Comparison of ENCODE assay signal across 8 cellular contexts in genomic region chr10:48658243-48658888, GRCh38. TPM values are rescaled to one million over a fixed set of nuclear protein-coding genes. Genes with fewer than 3 reads are reported as not detected.
A peak's percentile ranks its signal among the peaks of the same experiment; 100 is the strongest.
DNase-seq lines count a peak whose midpoint lies in the region; ATAC-seq and TF ChIP-seq lines count a peak whose summit lies in the region.

No MANE protein-coding gene starts in this region.

- H3K27me3 ChIP-seq in DND-41 (ENCODE audit: insufficient read depth, low read length, poor library complexity) (peaks cover 16% of the 10 kb centered on the region), SJSA1 (replicated peaks) (no peaks in the 10 kb centered on the region; the same call in 1 of the 2 replicates), heart left ventricle (no peaks in the 10 kb centered on the region)

- no peak overlapping the region for H3K4me2 ChIP-seq in DND-41 (ENCODE audit: insufficient read depth, low read length)

- no peak overlapping the region for H3K27ac Mint-ChIP-seq in activated naive CD8-positive, alpha-beta T cell treated with anti-CD3 and anti-CD28 coated beads, Interleukin-2, amount 50 U/mL, for 24 hours
- H3K27ac Mint-ChIP-seq in progenitor cell of endocrine pancreas = no peak overlapping the region

- no peak for TF ChIP-seq POLR2A in heart left ventricle (IDR thresholded peaks at IDR 0.05)

- intact Hi-C loops in heart left ventricle (cut with DNase I) = loop anchor here (2.0 to 10.0 kb wide), 14 partner anchors 51 to 859 kb away; partner anchors contain the start of genes ARHGAP22 (in 3 of the 10) and MAPK8 (in 1 of the 10)

- peak; percentile 67 for DNase-seq in DND-41
- peak; percentile 48 for DNase-seq in KG1 (lab: John Stamatoyannopoulos, UW)
- peak; percentile 47 to 66 for DNase-seq in SJSA1 (ENCODE audit: low read depth in 1 of 2, low spot score in 2 of 2)
- DNase-seq in activated naive CD8-positive, alpha-beta T cell treated with anti-CD3 and anti-CD28 coated beads, Interleukin-2, amount 50 U/mL, for 24 hours = peak; percentile 68
- DNase-seq in heart left ventricle = peak; percentile 63 to 84 (median 74)
- peak; percentile 68 for DNase-seq in progenitor cell of endocrine pancreas (ENCODE audit: low spot score, unreplicated experiment)

- H3K9me3 ChIP-seq in DND-41 (ENCODE audit: insufficient read depth, low read length, severe bottlenecking) = no peaks in the 10 kb centered on the region
- peaks cover 3% of the 10 kb centered on the region; the same call in 1 of the 2 replicates for H3K9me3 ChIP-seq in SJSA1 (replicated peaks)
- no peaks in the 10 kb centered on the region for H3K9me3 ChIP-seq in heart left ventricle

- H3K4me3 ChIP-seq in DND-41 (ENCODE audit: low read depth in 1 of 2, low read length in 2 of 2) = no peak overlapping the region
- H3K4me3 ChIP-seq in SJSA1 = no peak overlapping the region
- no peak overlapping the region for H3K4me3 ChIP-seq in heart left ventricle

- H3K36me3 Mint-ChIP-seq in activated naive CD8-positive, alpha-beta T cell treated with anti-CD3 and anti-CD28 coated beads, Interleukin-2, amount 50 U/mL, for 24 hours (ENCODE audit: low read depth) = no peaks in the 10 kb centered on the region
- H3K36me3 Mint-ChIP-seq in progenitor cell of endocrine pancreas (ENCODE audit: insufficient read depth) = no peaks in the 10 kb centered on the region

- no peak for ATAC-seq in DND-41 (ENCODE audit: insufficient read depth, low read depth)
- ATAC-seq in activated naive CD8-positive, alpha-beta T cell treated with anti-CD3 and anti-CD28 coated beads, Interleukin-2, amount 50 U/mL, for 24 hours = no peak
- peak in 1 of 4 donors; percentile 31 for ATAC-seq in heart left ventricle
- ATAC-seq in GM18907 (IDR thresholded peaks at IDR 0.05; ENCODE audit: unreplicated experiment) = no peak
- no peak for ATAC-seq in GM19452 (IDR thresholded peaks at IDR 0.05; ENCODE audit: unreplicated experiment)

- peaks cover 5% of the 10 kb centered on the region for H3K4me1 Mint-ChIP-seq in activated naive CD8-positive, alpha-beta T cell treated with anti-CD3 and anti-CD28 coated beads, Interleukin-2, amount 50 U/mL, for 24 hours
- H3K4me1 Mint-ChIP-seq in progenitor cell of endocrine pancreas (ENCODE audit: low read depth) = peaks cover 3% of the 10 kb centered on the region

- 33 to 42% (median 40%) methylated on average over 13 to 18 of the region's 18 CpGs for WGBS in heart left ventricle, 4 donors

- H4K20me1 ChIP-seq in DND-41 (ENCODE audit: insufficient read depth, low read length) = peaks cover 7% of the 10 kb centered on the region; the same call in 1 of the 2 replicates

- no peaks in the 10 kb centered on the region for H3K79me2 ChIP-seq in DND-41 (ENCODE audit: insufficient read depth, low read length)

- peaks cover 19% of the 10 kb centered on the region for H3K27me3 Mint-ChIP-seq in activated naive CD8-positive, alpha-beta T cell treated with anti-CD3 and anti-CD28 coated beads, Interleukin-2, amount 50 U/mL, for 24 hours
- H3K27me3 Mint-ChIP-seq in progenitor cell of endocrine pancreas = peaks cover 54% of the 10 kb centered on the region

- no peak overlapping the region for H3K9ac ChIP-seq in DND-41 (ENCODE audit: low read depth, low read length)

- no peaks in the 10 kb centered on the region for H3K9me3 Mint-ChIP-seq in activated naive CD8-positive, alpha-beta T cell treated with anti-CD3 and anti-CD28 coated beads, Interleukin-2, amount 50 U/mL, for 24 hours
- no peaks in the 10 kb centered on the region for H3K9me3 Mint-ChIP-seq in progenitor cell of endocrine pancreas (ENCODE audit: low read depth)

- no peak overlapping the region for H2AFZ ChIP-seq in DND-41 (ENCODE audit: low read depth, low read length)

- TF ChIP-seq CTCF in DND-41 (IDR thresholded peaks at IDR 0.05; ENCODE audit: borderline replicate concordance, extremely low read depth, low read length, poor library complexity, severe bottlenecking) = peak; percentile 91
- TF ChIP-seq CTCF in heart left ventricle (IDR thresholded peaks at IDR 0.05) = peak; percentile 86 to 96 (median 92)
- TF ChIP-seq CTCF in progenitor cell of endocrine pancreas (IDR thresholded peaks at IDR 0.05; ENCODE audit: unreplicated experiment) = peak; percentile 91

- H3K27ac ChIP-seq in DND-41 (ENCODE audit: low read length) (no peak overlapping the region), SJSA1 (no peak overlapping the region), heart left ventricle (no peak overlapping the region)

- H3K4me1 ChIP-seq in DND-41 (ENCODE audit: insufficient read depth, low read length) (peaks cover 12% of the 10 kb centered on the region), SJSA1 (replicated peaks) (peaks cover 19% of the 10 kb centered on the region), heart left ventricle (peaks cover 0 to 18% (median 12%) of the 10 kb centered on the region in 12 donors)

- H3K36me3 ChIP-seq in DND-41 (ENCODE audit: insufficient read depth, low read length) (no peaks in the 10 kb centered on the region), SJSA1 (no peaks in the 10 kb centered on the region), heart left ventricle (no peaks in the 10 kb centered on the region)

- no peak overlapping the region for H3K4me3 Mint-ChIP-seq in activated naive CD8-positive, alpha-beta T cell treated with anti-CD3 and anti-CD28 coated beads, Interleukin-2, amount 50 U/mL, for 24 hours
- no peak overlapping the region for H3K4me3 Mint-ChIP-seq in progenitor cell of endocrine pancreas (ENCODE audit: low read depth)

RNA-seq across cellular contexts. Expression of gene WDFY4, which starts 26.3 kb away (rescaled TPM):
- total RNA-seq in SJSA1 (2014; rRNA removed; shearing (Covaris generic)) = 0.16 TPM in 1 of 2 replicates, not detected in the other
- total RNA-seq in heart left ventricle (10 to 100 TPM in 1 of 9 donors, 1 to 10 TPM in 5, under 1 TPM in 3; 0.56 to 19.8 (median 1.1) TPM), progenitor cell of endocrine pancreas (0.07 and 0.16 TPM in 2 replicates)
- under 1 TPM; 0.46 to 0.78 TPM for polyA plus RNA-seq in heart left ventricle

RNA-seq across cellular contexts. Expression of gene ARHGAP22, which starts 53.5 kb away (rescaled TPM):
- total RNA-seq in SJSA1 (2014; rRNA removed; shearing (Covaris generic)) = 0.53 TPM in 1 of 2 replicates, not detected in the other
- total RNA-seq in heart left ventricle = 1 to 10 TPM; 1.1 to 9.5 (median 3.2) TPM
- polyA plus RNA-seq in heart left ventricle = 1 to 10 TPM; 1.5 to 2.2 TPM
- total RNA-seq in progenitor cell of endocrine pancreas = 3.8 and 4.7 TPM in 2 replicates
